ENCODE assay signal across 24 cellular contexts in genomic region chr1:156069490-156070455, GRCh38. TPM values are rescaled to one million over a fixed set of nuclear protein-coding genes. Genes with fewer than 3 reads are reported as not detected.
DNase-seq lines count a peak whose midpoint lies in the region; ATAC-seq and TF ChIP-seq lines count a peak whose summit lies in the region.
"Had no signal": no experiment of that assay in that cellular context is flagged by ENCODE, and none has a peak within 500 bp of the region (broad histone marks: within the 10 kb centered on the region; RNA-seq: fewer than 3 reads in every experiment).

No MANE protein-coding gene starts in this region.

- no peaks in the 10 kb centered on the region for H3K27me3 ChIP-seq in BLaER1
- H3K27me3 ChIP-seq in Panc1 (ENCODE audit: control insufficient read depth, insufficient read depth, low read length): no peaks in the 10 kb centered on the region
- no peaks in the 10 kb centered on the region for H3K27me3 ChIP-seq in liver (ENCODE audit: control insufficient read depth in 4 of 4, insufficient read depth in 4 of 4, low read length in 3 of 4)

- intact Hi-C loops in Panc1 (cut with micrococcal nuclease; ENCODE audit: unreplicated experiment): no loop called here

- H4K20me1 ChIP-seq in BLaER1: peaks cover 40% of the 10 kb centered on the region

- POLR2A ChIA-PET in Panc1 (lab: Charles Lee): no interaction called here

- H3K4me3 ChIP-seq in BLaER1 (no peak overlapping the region), Panc1 (ENCODE audit: low read depth in 2 of 2, low read length in 2 of 2) (no peak overlapping the region), liver (ENCODE audit: low read depth in 1 of 3, low read length in 3 of 3) (peak overlapping the region in 1 of 3 donors; percentile 15)
- H3K4me3 ChIP-seq: esophagus squamous epithelium had no signal

- no peak for ATAC-seq in Panc1
- ATAC-seq in GM18909 (IDR thresholded peaks at IDR 0.05; ENCODE audit: poor library complexity, unreplicated experiment): no peak
- ATAC-seq: natural killer cell had no signal

- no peak for TF ChIP-seq CTCF in Panc1 (IDR thresholded peaks at IDR 0.05)
- TF ChIP-seq CTCF in liver (IDR thresholded peaks at IDR 0.05; ENCODE audit: low read depth, low read length, missing input control): no peak

- WGBS in liver: 53% methylated on average over 3 of the region's 3 CpGs

- TF ChIP-seq RAD21 in liver (IDR thresholded peaks at IDR 0.05): peak; percentile 39 to 46

- CTCF ChIA-PET in Panc1 (lab: Charles Lee): no interaction called here

- no TSS peak for BruUV-seq in Panc1 (replicated peaks; lab: Mats Ljungman, UMichigan)

- H3K4me2 ChIP-seq in BLaER1: peak overlapping the region; percentile 32

- no peaks in the 10 kb centered on the region for H3K9me3 ChIP-seq in BLaER1
- no peaks in the 10 kb centered on the region for H3K9me3 ChIP-seq in Panc1 (ENCODE audit: control insufficient read depth, insufficient read depth, low read depth, low read length)
- H3K9me3 ChIP-seq in liver (ENCODE audit: control insufficient read depth in 4 of 4, low read length in 3 of 4): no peaks in the 10 kb centered on the region
- H3K9me3 ChIP-seq: esophagus squamous epithelium had no signal

- peaks cover 54% of the 10 kb centered on the region for H3K4me1 ChIP-seq in BLaER1
- no peaks in the 10 kb centered on the region for H3K4me1 ChIP-seq in Panc1 (ENCODE audit: control insufficient read depth, insufficient read depth, low read length)
- peaks cover 8 to 25% (median 17%) of the 10 kb centered on the region in 4 donors for H3K4me1 ChIP-seq in liver (ENCODE audit: control insufficient read depth in 4 of 4, insufficient read depth in 4 of 4, low read length in 3 of 4)

- DNase-seq in Panc1 (ENCODE audit: low read depth, low spot score): no peak
- no peak for DNase-seq in GF-D8 (lab: John Stamatoyannopoulos, UW)
- no peak for DNase-seq in stimulated activated CD4-positive, alpha-beta T cell treated with anti-CD3 and anti-CD28 coated beads, Interleukin-2, amount 100 ng/mL, for 24 hours
- DNase-seq: activated CD4-positive, alpha-beta memory T cell treated with anti-CD3 and anti-CD28 coated beads, Interleukin-2, amount 10 ng/mL, durations not matched to agents 7 days and 5 days; activated CD4-positive, CD25-positive, alpha-beta regulatory T cell; activated naive CD4-positive, alpha-beta T cell treated with anti-CD3 and anti-CD28 coated beads for 36 hours; activated T-cell treated with anti-CD3 and anti-CD28 coated beads for 4 hours; cerebellar nuclear complex; effector CD8-positive, alpha-beta T cell; esophagus squamous epithelium; natural killer cell; NCI-H2081 treated with DMSO at 0.1 percent for 48 hours; small intestine; stimulated activated CD4-positive, alpha-beta T cell treated with anti-CD3 and anti-CD28 coated beads, Interleukin-2, amount 100 ng/mL, for 48 hours; stimulated activated naive CD4-positive, alpha-beta T cell treated with Interleukin-2 at 50 U/mL for 16 hours; T1000 had no signal

- no peak overlapping the region; the same call in 1 of the 2 replicates for H3K27ac ChIP-seq in BLaER1
- peak overlapping the region; percentile 36; the same call in 1 of the 2 replicates for H3K27ac ChIP-seq in Panc1 (ENCODE audit: low read length)
- peak overlapping the region; percentile 78 to 86 for H3K27ac ChIP-seq in liver (ENCODE audit: low read depth in 1 of 2, low read length in 2 of 2)
- H3K27ac ChIP-seq: esophagus squamous epithelium had no signal

- H3K36me3 ChIP-seq in BLaER1 (peaks cover 21% of the 10 kb centered on the region), Panc1 (ENCODE audit: control insufficient read depth, insufficient read depth, low read length) (no peaks in the 10 kb centered on the region), liver (ENCODE audit: control insufficient read depth in 4 of 4, insufficient read depth in 3 of 4, low read depth in 1 of 4, low read length in 3 of 4) (no peaks in the 10 kb centered on the region)

- in situ Hi-C loops in Panc1 (cut with HindIII; ENCODE audit: low pct_unique_long_range_greater_than_20kb, low sequenced_read_pairs): no loop called here

- H3K9ac ChIP-seq in BLaER1 (no peak overlapping the region), liver (ENCODE audit: low read depth in 1 of 2, low read length in 2 of 2) (no peak overlapping the region)

TF ChIP-seq in liver, 16 proteins besides CTCF, POLR2A, EP300 and RAD21 (continues in another document):
- peak; percentile 49 to 89 for TF ChIP-seq JUND (IDR thresholded peaks at IDR 0.05)
- peak; percentile 86 for TF ChIP-seq ZBTB33 (IDR thresholded peaks at IDR 0.05)
- TF ChIP-seq TAF1 (conservative IDR thresholded peaks at IDR 0.05): peak; percentile 53
- TF ChIP-seq NR2F2 (IDR thresholded peaks at IDR 0.05): peak; percentile 89
- TF ChIP-seq EGR1 (IDR thresholded peaks at IDR 0.05; ENCODE audit: low read depth in 2 of 2): peak in 1 of 2 donors; percentile 30
- TF ChIP-seq GABPA (IDR thresholded peaks at IDR 0.05 in 1 of 2, conservative IDR thresholded peaks at IDR 0.05 in 1 of 2): peak in 1 of 2 donors; percentile 73
- TF ChIP-seq SP1 (IDR thresholded peaks at IDR 0.05): peak; percentile 88
- TF ChIP-seq REST (IDR thresholded peaks at IDR 0.05): peak; percentile 75
- TF ChIP-seq MAX (IDR thresholded peaks at IDR 0.05): peak; percentile 84
- TF ChIP-seq ATF3 (IDR thresholded peaks at IDR 0.05): peak; percentile 98
- peak; percentile 48 for TF ChIP-seq FOXA2 (IDR thresholded peaks at IDR 0.05)
- peak; percentile 95 to 98 for TF ChIP-seq HNF4A (conservative IDR thresholded peaks at IDR 0.05)
- TF ChIP-seq HNF4G (IDR thresholded peaks at IDR 0.05): peak; percentile 67
- peak; percentile 96 to 99 for TF ChIP-seq RXRA (IDR thresholded peaks at IDR 0.05)
- no peak for TF ChIP-seq FOXA1 (IDR thresholded peaks at IDR 0.05)

RNA-seq across cellular contexts. Expression of gene RAB25, which starts 8.8 kb away (rescaled TPM):
- total RNA-seq in Panc1 (2021; ENCODE audit: unreplicated experiment): not detected
- not detected for polyA plus RNA-seq in Panc1 (2012; ENCODE audit: insufficient read length)
- total RNA-seq in liver: 1 to 10 TPM in 1 of 2 donors, under 1 TPM in 1; 0.67 to 1.0 TPM
- polyA plus RNA-seq in liver: 1 to 10 TPM in 1 of 2 donors, under 1 TPM in 1; 0.82 to 2.0 TPM
- total RNA-seq: LHCN-M2, mesenteric fat pad, posterior vena cava, RPMI7951 had no signal
- polyA plus RNA-seq: CD14-positive monocyte had no signal

RNA-seq across cellular contexts. Expression of gene MEX3A, which starts 12.5 kb away (rescaled TPM):
- total RNA-seq in Panc1 (2021; ENCODE audit: unreplicated experiment): 15.8 TPM
- 33.1 TPM for polyA plus RNA-seq in Panc1 (2012; ENCODE audit: insufficient read length)
- 1 to 10 TPM; 1.3 TPM for total RNA-seq in liver
- polyA plus RNA-seq in liver: under 1 TPM; 0.52 to 0.56 TPM
- polyA plus RNA-seq: CD14-positive monocyte had no signal

RNA-seq across cellular contexts. Expression of gene LAMTOR2, which starts 15.2 kb away (rescaled TPM):
- 63.4 TPM for total RNA-seq in Panc1 (2021; ENCODE audit: unreplicated experiment)
- 111 TPM for polyA plus RNA-seq in Panc1 (2012; ENCODE audit: insufficient read length)
- total RNA-seq in liver: 10 to 100 TPM; 30.4 to 42.9 TPM
- 100 to 1,000 TPM; 115 to 152 TPM for polyA plus RNA-seq in liver

RNA-seq across cellular contexts. Expression of gene UBQLN4, which starts 16.2 kb away (rescaled TPM):
- 60.0 TPM for total RNA-seq in Panc1 (2021; ENCODE audit: unreplicated experiment)
- polyA plus RNA-seq in Panc1 (2012; ENCODE audit: insufficient read length): 54.4 TPM
- 10 to 100 TPM in 1 of 2 donors, 1 to 10 TPM in 1; 9.2 to 13.5 TPM for total RNA-seq in liver
- polyA plus RNA-seq in liver: 10 to 100 TPM in 1 of 2 donors, 1 to 10 TPM in 1; 7.4 to 17.8 TPM

RNA-seq across cellular contexts. Expression of gene LMNA, which starts 44.7 kb away (rescaled TPM):
- total RNA-seq in Panc1 (2021; ENCODE audit: unreplicated experiment): 691 TPM
- polyA plus RNA-seq in Panc1 (2012; ENCODE audit: insufficient read length): 726 TPM
- total RNA-seq in liver: 100 to 1,000 TPM in 1 of 2 donors, 10 to 100 TPM in 1; 89.4 to 160 TPM
- polyA plus RNA-seq in liver: 100 to 1,000 TPM in 1 of 2 donors, 10 to 100 TPM in 1; 60.4 to 105 TPM
